In the genomic region with DNA sequence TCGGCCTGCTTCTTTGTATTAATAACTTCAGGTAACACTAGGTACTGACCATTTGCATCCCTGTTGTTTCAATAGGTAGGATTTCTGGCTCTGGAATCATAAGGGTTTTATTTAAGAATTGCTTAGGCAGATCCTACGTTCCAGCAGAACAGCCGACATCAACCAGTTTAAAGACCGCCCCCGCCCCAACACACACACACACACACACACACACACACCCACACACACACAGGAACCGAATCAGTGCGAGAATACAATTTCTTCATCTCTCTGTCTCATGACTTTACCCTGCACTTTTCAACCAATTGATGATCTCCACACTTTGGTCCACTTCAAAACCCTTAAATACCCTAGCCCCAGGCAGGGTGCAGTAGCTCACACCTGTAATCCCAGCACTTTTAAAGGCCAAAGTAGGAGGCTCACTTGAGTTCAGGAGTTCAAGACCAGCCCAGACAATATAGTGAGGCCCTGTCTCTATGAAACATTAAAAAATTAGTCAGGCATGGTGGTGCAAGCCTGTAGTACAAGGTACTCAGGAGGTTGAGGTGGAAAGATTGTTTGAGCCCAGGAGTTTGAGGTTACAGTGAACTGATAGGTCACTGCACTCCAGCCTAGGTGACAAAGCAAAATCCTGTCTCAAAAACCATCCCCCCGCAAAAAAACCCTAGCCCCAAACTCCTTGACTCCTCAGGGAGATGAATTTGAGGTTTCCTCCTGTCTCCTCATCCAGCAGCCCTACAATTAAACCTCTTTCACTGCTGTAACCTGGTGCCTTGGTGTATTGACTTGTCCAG, we compare ENCODE assay signal across 1 cellular context.
TF ChIP-seq lines count a peak whose summit lies in the region.

No MANE protein-coding gene starts in this region.

TF ChIP-seq in K562, 482 proteins besides CTCF, POLR2A, EP300 and RAD21:
- TF ChIP-seq SLC30A9 (CRISPR knock-in tag; IDR thresholded peaks at IDR 0.05) (no peak), NFE2 (IDR thresholded peaks at IDR 0.05; ENCODE audit: low read depth) (peak; percentile 55; the same call in 1 of the 2 replicates), JUND (IDR thresholded peaks at IDR 0.05; ENCODE audit: borderline replicate concordance, low read depth, low read length) (no peak), JUND (tag; IDR thresholded peaks at IDR 0.05; ENCODE audit: borderline replicate concordance, low read depth, low read length) (no peak), EGR1 (conservative IDR thresholded peaks at IDR 0.05) (peak; percentile 78), TBL1XR1 (IDR thresholded peaks at IDR 0.05; ENCODE audit: low read length in 2 of 2) (no peak), ZNF316 (IDR thresholded peaks at IDR 0.05) (peak; percentile 65), HOXB6 (CRISPR knock-in tag; IDR thresholded peaks at IDR 0.05; ENCODE audit: borderline replicate concordance) (no peak), C11orf30 (IDR thresholded peaks at IDR 0.05; ENCODE audit: low read depth) (peak; percentile 41; the same call in 1 of the 2 replicates), ZNF551 (CRISPR knock-in tag; IDR thresholded peaks at IDR 0.05) (no peak), ZNF354B (CRISPR knock-in tag; IDR thresholded peaks at IDR 0.05) (no peak), ZNF507 (tag; conservative IDR thresholded peaks at IDR 0.05) (no peak), MEF2D (tag; conservative IDR thresholded peaks at IDR 0.05; ENCODE audit: low read depth) (no peak), SREBF2 (CRISPR knock-in tag; IDR thresholded peaks at IDR 0.05) (no peak), GTF2F1 (IDR thresholded peaks at IDR 0.05; ENCODE audit: low read depth, low read length) (no peak), TAF9B (IDR thresholded peaks at IDR 0.05; ENCODE audit: partially characterized antibody) (no peak), MYBL2 (IDR thresholded peaks at IDR 0.05; ENCODE audit: low read depth) (no peak), MYBL2 (CRISPR knock-in tag; IDR thresholded peaks at IDR 0.05; ENCODE audit: borderline replicate concordance) (no peak), KDM1A (IDR thresholded peaks at IDR 0.05) (peak in 1 of 2 experiments; percentile 31; a peak in 1 of 4 replicates)
- TF ChIP-seq, protein P1, sequence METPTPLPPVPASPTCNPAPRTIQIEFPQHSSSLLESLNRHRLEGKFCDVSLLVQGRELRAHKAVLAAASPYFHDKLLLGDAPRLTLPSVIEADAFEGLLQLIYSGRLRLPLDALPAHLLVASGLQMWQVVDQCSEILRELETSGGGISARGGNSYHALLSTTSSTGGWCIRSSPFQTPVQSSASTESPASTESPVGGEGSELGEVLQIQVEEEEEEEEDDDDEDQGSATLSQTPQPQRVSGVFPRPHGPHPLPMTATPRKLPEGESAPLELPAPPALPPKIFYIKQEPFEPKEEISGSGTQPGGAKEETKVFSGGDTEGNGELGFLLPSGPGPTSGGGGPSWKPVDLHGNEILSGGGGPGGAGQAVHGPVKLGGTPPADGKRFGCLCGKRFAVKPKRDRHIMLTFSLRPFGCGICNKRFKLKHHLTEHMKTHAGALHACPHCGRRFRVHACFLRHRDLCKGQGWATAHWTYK (CRISPR knock-in tag; IDR thresholded peaks at IDR 0.05) = no peak
- TF ChIP-seq, protein P2, sequence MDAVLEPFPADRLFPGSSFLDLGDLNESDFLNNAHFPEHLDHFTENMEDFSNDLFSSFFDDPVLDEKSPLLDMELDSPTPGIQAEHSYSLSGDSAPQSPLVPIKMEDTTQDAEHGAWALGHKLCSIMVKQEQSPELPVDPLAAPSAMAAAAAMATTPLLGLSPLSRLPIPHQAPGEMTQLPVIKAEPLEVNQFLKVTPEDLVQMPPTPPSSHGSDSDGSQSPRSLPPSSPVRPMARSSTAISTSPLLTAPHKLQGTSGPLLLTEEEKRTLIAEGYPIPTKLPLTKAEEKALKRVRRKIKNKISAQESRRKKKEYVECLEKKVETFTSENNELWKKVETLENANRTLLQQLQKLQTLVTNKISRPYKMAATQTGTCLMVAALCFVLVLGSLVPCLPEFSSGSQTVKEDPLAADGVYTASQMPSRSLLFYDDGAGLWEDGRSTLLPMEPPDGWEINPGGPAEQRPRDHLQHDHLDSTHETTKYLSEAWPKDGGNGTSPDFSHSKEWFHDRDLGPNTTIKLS (IDR thresholded peaks at IDR 0.05; ENCODE audit: borderline replicate concordance, low read depth) = no peak
- TF ChIP-seq, protein P3, sequence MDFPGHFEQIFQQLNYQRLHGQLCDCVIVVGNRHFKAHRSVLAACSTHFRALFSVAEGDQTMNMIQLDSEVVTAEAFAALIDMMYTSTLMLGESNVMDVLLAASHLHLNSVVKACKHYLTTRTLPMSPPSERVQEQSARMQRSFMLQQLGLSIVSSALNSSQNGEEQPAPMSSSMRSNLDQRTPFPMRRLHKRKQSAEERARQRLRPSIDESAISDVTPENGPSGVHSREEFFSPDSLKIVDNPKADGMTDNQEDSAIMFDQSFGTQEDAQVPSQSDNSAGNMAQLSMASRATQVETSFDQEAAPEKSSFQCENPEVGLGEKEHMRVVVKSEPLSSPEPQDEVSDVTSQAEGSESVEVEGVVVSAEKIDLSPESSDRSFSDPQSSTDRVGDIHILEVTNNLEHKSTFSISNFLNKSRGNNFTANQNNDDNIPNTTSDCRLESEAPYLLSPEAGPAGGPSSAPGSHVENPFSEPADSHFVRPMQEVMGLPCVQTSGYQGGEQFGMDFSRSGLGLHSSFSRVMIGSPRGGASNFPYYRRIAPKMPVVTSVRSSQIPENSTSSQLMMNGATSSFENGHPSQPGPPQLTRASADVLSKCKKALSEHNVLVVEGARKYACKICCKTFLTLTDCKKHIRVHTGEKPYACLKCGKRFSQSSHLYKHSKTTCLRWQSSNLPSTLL (IDR thresholded peaks at IDR 0.05) = no peak
- TF ChIP-seq, protein P4, sequence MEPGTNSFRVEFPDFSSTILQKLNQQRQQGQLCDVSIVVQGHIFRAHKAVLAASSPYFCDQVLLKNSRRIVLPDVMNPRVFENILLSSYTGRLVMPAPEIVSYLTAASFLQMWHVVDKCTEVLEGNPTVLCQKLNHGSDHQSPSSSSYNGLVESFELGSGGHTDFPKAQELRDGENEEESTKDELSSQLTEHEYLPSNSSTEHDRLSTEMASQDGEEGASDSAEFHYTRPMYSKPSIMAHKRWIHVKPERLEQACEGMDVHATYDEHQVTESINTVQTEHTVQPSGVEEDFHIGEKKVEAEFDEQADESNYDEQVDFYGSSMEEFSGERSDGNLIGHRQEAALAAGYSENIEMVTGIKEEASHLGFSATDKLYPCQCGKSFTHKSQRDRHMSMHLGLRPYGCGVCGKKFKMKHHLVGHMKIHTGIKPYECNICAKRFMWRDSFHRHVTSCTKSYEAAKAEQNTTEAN (CRISPR knock-in tag; IDR thresholded peaks at IDR 0.05) = no peak
- TF ChIP-seq, protein P5, sequence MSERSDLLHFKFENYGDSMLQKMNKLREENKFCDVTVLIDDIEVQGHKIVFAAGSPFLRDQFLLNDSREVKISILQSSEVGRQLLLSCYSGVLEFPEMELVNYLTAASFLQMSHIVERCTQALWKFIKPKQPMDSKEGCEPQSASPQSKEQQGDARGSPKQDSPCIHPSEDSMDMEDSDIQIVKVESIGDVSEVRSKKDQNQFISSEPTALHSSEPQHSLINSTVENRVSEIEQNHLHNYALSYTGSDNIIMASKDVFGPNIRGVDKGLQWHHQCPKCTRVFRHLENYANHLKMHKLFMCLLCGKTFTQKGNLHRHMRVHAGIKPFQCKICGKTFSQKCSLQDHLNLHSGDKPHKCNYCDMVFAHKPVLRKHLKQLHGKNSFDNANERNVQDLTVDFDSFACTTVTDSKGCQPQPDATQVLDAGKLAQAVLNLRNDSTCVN (CRISPR knock-in tag; IDR thresholded peaks at IDR 0.05) = no peak
- TF ChIP-seq, protein P6, sequence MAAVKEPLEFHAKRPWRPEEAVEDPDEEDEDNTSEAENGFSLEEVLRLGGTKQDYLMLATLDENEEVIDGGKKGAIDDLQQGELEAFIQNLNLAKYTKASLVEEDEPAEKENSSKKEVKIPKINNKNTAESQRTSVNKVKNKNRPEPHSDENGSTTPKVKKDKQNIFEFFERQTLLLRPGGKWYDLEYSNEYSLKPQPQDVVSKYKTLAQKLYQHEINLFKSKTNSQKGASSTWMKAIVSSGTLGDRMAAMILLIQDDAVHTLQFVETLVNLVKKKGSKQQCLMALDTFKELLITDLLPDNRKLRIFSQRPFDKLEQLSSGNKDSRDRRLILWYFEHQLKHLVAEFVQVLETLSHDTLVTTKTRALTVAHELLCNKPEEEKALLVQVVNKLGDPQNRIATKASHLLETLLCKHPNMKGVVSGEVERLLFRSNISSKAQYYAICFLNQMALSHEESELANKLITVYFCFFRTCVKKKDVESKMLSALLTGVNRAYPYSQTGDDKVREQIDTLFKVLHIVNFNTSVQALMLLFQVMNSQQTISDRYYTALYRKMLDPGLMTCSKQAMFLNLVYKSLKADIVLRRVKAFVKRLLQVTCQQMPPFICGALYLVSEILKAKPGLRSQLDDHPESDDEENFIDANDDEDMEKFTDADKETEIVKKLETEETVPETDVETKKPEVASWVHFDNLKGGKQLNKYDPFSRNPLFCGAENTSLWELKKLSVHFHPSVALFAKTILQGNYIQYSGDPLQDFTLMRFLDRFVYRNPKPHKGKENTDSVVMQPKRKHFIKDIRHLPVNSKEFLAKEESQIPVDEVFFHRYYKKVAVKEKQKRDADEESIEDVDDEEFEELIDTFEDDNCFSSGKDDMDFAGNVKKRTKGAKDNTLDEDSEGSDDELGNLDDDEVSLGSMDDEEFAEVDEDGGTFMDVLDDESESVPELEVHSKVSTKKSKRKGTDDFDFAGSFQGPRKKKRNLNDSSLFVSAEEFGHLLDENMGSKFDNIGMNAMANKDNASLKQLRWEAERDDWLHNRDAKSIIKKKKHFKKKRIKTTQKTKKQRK (IDR thresholded peaks at IDR 0.05; ENCODE audit: borderline replicate concordance, low read depth, low read length) = no peak
- TF ChIP-seq, protein P7, sequence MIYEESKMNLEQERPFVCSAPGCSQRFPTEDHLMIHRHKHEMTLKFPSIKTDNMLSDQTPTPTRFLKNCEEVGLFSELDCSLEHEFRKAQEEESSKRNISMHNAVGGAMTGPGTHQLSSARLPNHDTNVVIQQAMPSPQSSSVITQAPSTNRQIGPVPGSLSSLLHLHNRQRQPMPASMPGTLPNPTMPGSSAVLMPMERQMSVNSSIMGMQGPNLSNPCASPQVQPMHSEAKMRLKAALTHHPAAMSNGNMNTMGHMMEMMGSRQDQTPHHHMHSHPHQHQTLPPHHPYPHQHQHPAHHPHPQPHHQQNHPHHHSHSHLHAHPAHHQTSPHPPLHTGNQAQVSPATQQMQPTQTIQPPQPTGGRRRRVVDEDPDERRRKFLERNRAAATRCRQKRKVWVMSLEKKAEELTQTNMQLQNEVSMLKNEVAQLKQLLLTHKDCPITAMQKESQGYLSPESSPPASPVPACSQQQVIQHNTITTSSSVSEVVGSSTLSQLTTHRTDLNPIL (CRISPR knock-in tag; IDR thresholded peaks at IDR 0.05) = no peak
- TF ChIP-seq, protein P8, sequence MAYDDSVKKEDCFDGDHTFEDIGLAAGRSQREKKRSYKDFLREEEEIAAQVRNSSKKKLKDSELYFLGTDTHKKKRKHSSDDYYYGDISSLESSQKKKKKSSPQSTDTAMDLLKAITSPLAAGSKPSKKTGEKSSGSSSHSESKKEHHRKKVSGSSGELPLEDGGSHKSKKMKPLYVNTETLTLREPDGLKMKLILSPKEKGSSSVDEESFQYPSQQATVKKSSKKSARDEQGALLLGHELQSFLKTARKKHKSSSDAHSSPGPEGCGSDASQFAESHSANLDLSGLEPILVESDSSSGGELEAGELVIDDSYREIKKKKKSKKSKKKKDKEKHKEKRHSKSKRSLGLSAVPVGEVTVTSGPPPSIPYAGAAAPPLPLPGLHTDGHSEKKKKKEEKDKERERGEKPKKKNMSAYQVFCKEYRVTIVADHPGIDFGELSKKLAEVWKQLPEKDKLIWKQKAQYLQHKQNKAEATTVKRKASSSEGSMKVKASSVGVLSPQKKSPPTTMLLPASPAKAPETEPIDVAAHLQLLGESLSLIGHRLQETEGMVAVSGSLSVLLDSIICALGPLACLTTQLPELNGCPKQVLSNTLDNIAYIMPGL (CRISPR knock-in tag; IDR thresholded peaks at IDR 0.05) = no peak
- TF ChIP-seq, protein P9, sequence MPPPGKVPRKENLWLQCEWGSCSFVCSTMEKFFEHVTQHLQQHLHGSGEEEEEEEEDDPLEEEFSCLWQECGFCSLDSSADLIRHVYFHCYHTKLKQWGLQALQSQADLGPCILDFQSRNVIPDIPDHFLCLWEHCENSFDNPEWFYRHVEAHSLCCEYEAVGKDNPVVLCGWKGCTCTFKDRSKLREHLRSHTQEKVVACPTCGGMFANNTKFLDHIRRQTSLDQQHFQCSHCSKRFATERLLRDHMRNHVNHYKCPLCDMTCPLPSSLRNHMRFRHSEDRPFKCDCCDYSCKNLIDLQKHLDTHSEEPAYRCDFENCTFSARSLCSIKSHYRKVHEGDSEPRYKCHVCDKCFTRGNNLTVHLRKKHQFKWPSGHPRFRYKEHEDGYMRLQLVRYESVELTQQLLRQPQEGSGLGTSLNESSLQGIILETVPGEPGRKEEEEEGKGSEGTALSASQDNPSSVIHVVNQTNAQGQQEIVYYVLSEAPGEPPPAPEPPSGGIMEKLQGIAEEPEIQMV (tag; conservative IDR thresholded peaks at IDR 0.05; ENCODE audit: low read depth) = no peak
TF ChIP-seq in K562: peak in this region for 5.
